In the genomic region with DNA sequence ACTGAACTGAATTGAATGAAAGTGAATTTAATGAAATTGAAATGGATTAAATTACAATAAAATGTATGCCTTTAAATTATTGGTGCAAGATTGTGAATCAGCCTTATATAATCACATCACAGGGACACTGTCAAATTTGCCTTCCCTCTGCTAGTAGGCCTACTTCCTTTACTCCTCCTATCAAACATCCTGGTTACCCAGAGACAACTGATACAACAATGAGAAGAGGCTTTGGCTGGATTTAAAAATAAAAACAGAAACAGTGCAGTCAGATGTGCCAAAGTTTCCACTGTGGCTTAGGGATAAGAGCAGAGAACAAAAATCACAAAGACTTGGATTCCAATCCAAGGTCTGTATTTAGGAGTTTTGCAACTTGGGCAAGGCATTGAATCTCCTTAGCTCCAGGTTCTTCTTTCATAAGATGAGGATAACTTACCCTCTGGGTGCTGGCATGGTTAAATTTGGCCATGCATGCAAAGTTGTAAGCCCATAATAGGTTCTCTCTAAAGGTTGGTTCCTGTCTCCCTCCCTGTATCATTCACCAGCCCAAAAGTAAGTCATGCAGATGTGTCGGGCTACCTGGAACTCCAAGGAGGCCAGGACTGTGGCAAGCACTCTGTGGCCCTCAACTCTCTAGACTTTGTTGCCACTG, we compare ENCODE assay signal across 22 cellular contexts.
A peak's percentile ranks its signal among the peaks of the same experiment; 100 is the strongest.
DNase-seq lines count a peak whose midpoint lies in the region; ATAC-seq, FAIRE-seq and TF ChIP-seq lines count a peak whose summit lies in the region.
"Had no signal": no experiment of that assay in that cellular context is flagged by ENCODE, and none has a peak within 500 bp of the region (broad histone marks: within the 10 kb centered on the region; RNA-seq: fewer than 3 reads in every experiment).

No MANE protein-coding gene starts in this region.

- H2AFZ ChIP-seq in SK-N-SH (ENCODE audit: low read depth) (peak overlapping the region; percentile 57; the same call in 1 of the 2 replicates), keratinocyte (ENCODE audit: control insufficient read depth, low read length) (peak overlapping the region; percentile 28), OCI-LY7 (ENCODE audit: low read length) (no peak overlapping the region)
- H2AFZ ChIP-seq: GM23248 had no signal

- CTCF ChIA-PET in SK-N-SH (lab: Yijun Ruan, JAX) (no interaction called here), OCI-LY7 (lab: Charles Lee; ENCODE audit: unreplicated experiment) (no interaction called here)

- ATAC-seq in SK-N-SH treated with all-trans-retinoic acid at 6 μM for 48 hours, result no peak
- peak in 7 of 8 donors; percentile 46 to 96 (median 64) for ATAC-seq in heart right ventricle
- no peak for ATAC-seq in psoas muscle
- ATAC-seq: A549 had no signal

- H4K20me1 ChIP-seq in SK-N-SH (ENCODE audit: insufficient read depth) (no peaks in the 10 kb centered on the region), keratinocyte (ENCODE audit: control insufficient read depth, extremely low read depth, insufficient read depth, low read length) (no peaks in the 10 kb centered on the region), OCI-LY7 (ENCODE audit: insufficient read depth, low read length) (no peaks in the 10 kb centered on the region)

- 36% methylated on average over 1 of the region's 1 CpG for WGBS in SK-N-SH (ENCODE audit: low lambda C conversion rate)
- WGBS in heart right ventricle, 2 donors, result 87 to 94% methylated on average over 1 of the region's 1 CpG
- WGBS in psoas muscle, 3 donors, result 0 to 89% (median 86%) methylated on average over 1 of the region's 1 CpG

- TF ChIP-seq RAD21 in SK-N-SH (IDR thresholded peaks at IDR 0.05; ENCODE audit: low read length), result no peak

- dilution Hi-C loops in keratinocyte (cut with MboI; ENCODE audit: extremely low pct_ligation_motif_present, low sequenced_read_pairs), result no loop called here

- no peaks in the 10 kb centered on the region for H3K36me3 ChIP-seq in SK-N-SH (replicated peaks in 1 of 2; ENCODE audit: control insufficient read depth in 1 of 2, insufficient read depth in 2 of 2, low read length in 1 of 2)
- no peaks in the 10 kb centered on the region for H3K36me3 ChIP-seq in heart right ventricle
- no peaks in the 10 kb centered on the region for H3K36me3 ChIP-seq in keratinocyte (ENCODE audit: control insufficient read depth in 2 of 2, extremely low read depth in 1 of 2, insufficient read depth in 2 of 2, low read length in 2 of 2)
- H3K36me3 ChIP-seq in OCI-LY7 (ENCODE audit: insufficient read depth, low read length), result no peaks in the 10 kb centered on the region
- no peaks in the 10 kb centered on the region for H3K36me3 ChIP-seq in psoas muscle (ENCODE audit: insufficient read depth in 1 of 2, low read depth in 1 of 2)

- FAIRE-seq in keratinocyte (lab: Jason Lieb, UNC), result no peak
- FAIRE-seq: A549, D721Med, GM12892, GM18507, HTR-8/SVneo had no signal

- TF ChIP-seq EP300 in SK-N-SH (IDR thresholded peaks at IDR 0.05; ENCODE audit: borderline replicate concordance in 1 of 2, low read depth in 1 of 2, low read length in 1 of 2), result no peak

- no peaks in the 10 kb centered on the region for H3K9me1 ChIP-seq in keratinocyte (ENCODE audit: control insufficient read depth, extremely low read depth, insufficient read depth, low read length)

- no peaks in the 10 kb centered on the region for H3K9me3 ChIP-seq in SK-N-SH
- no peaks in the 10 kb centered on the region for H3K9me3 ChIP-seq in heart right ventricle
- H3K9me3 ChIP-seq in keratinocyte (ENCODE audit: control insufficient read depth, low read depth, low read length), result no peaks in the 10 kb centered on the region
- no peaks in the 10 kb centered on the region for H3K9me3 ChIP-seq in OCI-LY7 (ENCODE audit: low read length)
- H3K9me3 ChIP-seq in psoas muscle, result no peaks in the 10 kb centered on the region
- H3K9me3 ChIP-seq: Caco-2 had no signal

- H3K4me3 ChIP-seq in SK-N-SH (ENCODE audit: low read depth in 2 of 2, low read length in 1 of 2), result no peak overlapping the region
- no peak overlapping the region for H3K4me3 ChIP-seq in heart right ventricle
- H3K4me3 ChIP-seq in keratinocyte (ENCODE audit: control insufficient read depth in 2 of 3, extremely low read depth in 1 of 3, insufficient read depth in 2 of 3, low read depth in 1 of 3, low read length in 3 of 3), result no peak overlapping the region
- H3K4me3 ChIP-seq in OCI-LY7 (ENCODE audit: low read depth, low read length, poor library complexity, severe bottlenecking), result no peak overlapping the region
- no peak overlapping the region for H3K4me3 ChIP-seq in psoas muscle
- H3K4me3 ChIP-seq: A549, GM23248 had no signal

- H3K27ac ChIP-seq in SK-N-SH (ENCODE audit: low read depth in 2 of 2, low read length in 1 of 2) (no peak overlapping the region), heart right ventricle (peak overlapping the region in 2 of 10 donors; percentile 45 to 51), keratinocyte (ENCODE audit: control insufficient read depth, insufficient read depth, low read length) (no peak overlapping the region), OCI-LY7 (ENCODE audit: low read depth, low read length, poor library complexity, severe bottlenecking) (no peak overlapping the region), psoas muscle (no peak overlapping the region)
- H3K27ac ChIP-seq: 22Rv1, A549, C4-2B, GM23248 had no signal

- H3K27me3 ChIP-seq in SK-N-SH (ENCODE audit: insufficient read depth), result no peaks in the 10 kb centered on the region
- H3K27me3 ChIP-seq in heart right ventricle, result peaks cover 0 to 2% (median 0%) of the 10 kb centered on the region in 7 donors
- no peaks in the 10 kb centered on the region for H3K27me3 ChIP-seq in keratinocyte (ENCODE audit: control insufficient read depth, extremely low read depth, insufficient read depth, low read length)
- no peaks in the 10 kb centered on the region for H3K27me3 ChIP-seq in psoas muscle (ENCODE audit: insufficient read depth in 3 of 3, low read length in 2 of 3)

- intact Hi-C loops in heart right ventricle (cut with DNase I), result loop anchor here in 2 of 10 donors (10.0 kb wide), 1 partner anchor 102 kb away; the partner anchor contains the start of gene LRATD1 (in 2 of the 2)
- intact Hi-C loops in OCI-LY7 (cut with micrococcal nuclease; ENCODE audit: unreplicated experiment), result no loop called here
- intact Hi-C loops in psoas muscle (cut with DNase I), result no loop called here

- H3K4me2 ChIP-seq in SK-N-SH (no peak overlapping the region), keratinocyte (ENCODE audit: control insufficient read depth, extremely low read depth, insufficient read depth, low read depth, low read length) (no peak overlapping the region), OCI-LY7 (ENCODE audit: low read length) (no peak overlapping the region)
- H3K4me2 ChIP-seq: A549 had no signal

- H3K9ac ChIP-seq in SK-N-SH (no peak overlapping the region), keratinocyte (ENCODE audit: control insufficient read depth, extremely low read depth, insufficient read depth, low read length) (no peak overlapping the region)
- H3K9ac ChIP-seq: GM23248 had no signal

- H3K79me2 ChIP-seq in SK-N-SH (ENCODE audit: insufficient read depth) (no peaks in the 10 kb centered on the region), keratinocyte (ENCODE audit: control insufficient read depth, insufficient read depth, low read length) (no peaks in the 10 kb centered on the region), OCI-LY7 (ENCODE audit: insufficient read depth, low read depth, low read length) (no peaks in the 10 kb centered on the region)

- BruUV-seq in OCI-LY7 (replicated peaks; lab: Mats Ljungman, UMichigan), result no TSS peak

- DNase-seq in SK-N-SH (no peak), dermis blood vessel endothelial cell (peak; percentile 5), heart right ventricle (no peak), keratinocyte (ENCODE audit: low read depth, low spot score) (no peak), OCI-LY7 (ENCODE audit: low spot score) (no peak), psoas muscle (no peak), retina (no peak)
- DNase-seq: AML-193; Caco-2; CD4-positive, alpha-beta T cell; DMS79; GDM1; GM23248; HCEC 1CT had no signal

- no peak for TF ChIP-seq CTCF in SK-N-SH (IDR thresholded peaks at IDR 0.05)
- TF ChIP-seq CTCF in heart right ventricle (IDR thresholded peaks at IDR 0.05), result no peak
- TF ChIP-seq CTCF in keratinocyte (optimal IDR thresholded peaks at IDR 0.05 in 1 of 3, IDR thresholded peaks at IDR 0.05 in 1 of 3, conservative IDR thresholded peaks at IDR 0.05 in 1 of 3; ENCODE audit: extremely low read depth in 1 of 3, insufficient read depth in 2 of 3, low read length in 3 of 3), result no peak
- TF ChIP-seq CTCF in OCI-LY7 (conservative IDR thresholded peaks at IDR 0.05; ENCODE audit: low read length), result no peak
- TF ChIP-seq CTCF in psoas muscle (IDR thresholded peaks at IDR 0.05), result no peak

- POLR2A ChIA-PET in SK-N-SH (lab: Yijun Ruan, JAX) (no interaction called here), OCI-LY7 (lab: Charles Lee) (interaction anchor here (0.6 kb wide), 1 partner anchor 182 kb away, joined by 3 read pairs; no protein-coding TSS in a partner anchor)

- no peaks in the 10 kb centered on the region for H3F3A ChIP-seq in SK-N-SH (replicated peaks; ENCODE audit: insufficient read depth)

- no peaks in the 10 kb centered on the region; a peak in 1 of 4 replicates for H3K4me1 ChIP-seq in SK-N-SH (ENCODE audit: control insufficient read depth in 1 of 2, insufficient read depth in 2 of 2, low read depth in 1 of 2, low read length in 1 of 2)
- H3K4me1 ChIP-seq in heart right ventricle, result no peaks in the 10 kb centered on the region
- peaks cover 28% of the 10 kb centered on the region for H3K4me1 ChIP-seq in keratinocyte (ENCODE audit: control insufficient read depth, extremely low read depth, insufficient read depth, low read length)
- H3K4me1 ChIP-seq in OCI-LY7 (ENCODE audit: insufficient read depth, low read length, poor library complexity, severe bottlenecking), result no peaks in the 10 kb centered on the region
- no peaks in the 10 kb centered on the region for H3K4me1 ChIP-seq in psoas muscle
- H3K4me1 ChIP-seq: A549, Caco-2 had no signal

- H3K9me2 ChIP-seq in SK-N-SH (no peaks in the 10 kb centered on the region), OCI-LY7 (ENCODE audit: insufficient read depth, low read length) (no peaks in the 10 kb centered on the region)

TF ChIP-seq in SK-N-SH, 30 proteins besides CTCF, POLR2A, EP300 and RAD21 (continues in another document):
- TF ChIP-seq SIN3A (IDR thresholded peaks at IDR 0.05; ENCODE audit: borderline replicate concordance, low read depth, low read length) (no peak), TAF1 (IDR thresholded peaks at IDR 0.05; ENCODE audit: borderline replicate concordance, low read depth, low read length) (no peak)

TF ChIP-seq in SK-N-SH treated with all-trans-retinoic acid at 6 μM for 48 hours, 23 proteins besides CTCF, POLR2A, EP300 and RAD21 (continues in another document):
- TF ChIP-seq CREB5 (CRISPR knock-in tag; IDR thresholded peaks at IDR 0.05; ENCODE audit: low read depth), result no peak

Comparison
In these comparisons a context has a peak if more than half of its experiments do, and no peak if none do; other contexts are left out.
1. ATAC-seq: peak in heart right ventricle (7 of 8); none in SK-N-SH treated with all-trans-retinoic acid at 6 μM for 48 hours (single experiment) and psoas muscle (0 of 4).